8 cellular contexts compared by ENCODE assay signal in genomic region chr11:112086422-112087191, GRCh38. TPM values are rescaled to one million over a fixed set of nuclear protein-coding genes. Genes with fewer than 3 reads are reported as not detected.
DNase-seq lines count a peak whose midpoint lies in the region; ATAC-seq and TF ChIP-seq lines count a peak whose summit lies in the region.

SDHD (plus strand) TSS chr11:112086873; CDS start chr11:112086908, 35 bp downstream.
TIMM8B (minus strand) TSS chr11:112086756; CDS start chr11:112086723, 33 bp downstream.

- H3K27me3 ChIP-seq in heart right ventricle (no peaks in the 10 kb centered on the region), upper lobe of right lung (no peaks in the 10 kb centered on the region)

- H3K9me3 ChIP-seq in heart right ventricle (no peaks in the 10 kb centered on the region), upper lobe of right lung (no peaks in the 10 kb centered on the region)

- peak; percentile 87 for ATAC-seq in HG02870 (IDR thresholded peaks at IDR 0.05; ENCODE audit: unreplicated experiment)
- ATAC-seq in heart right ventricle: peak; percentile 92 to 98 (median 96)
- peak; percentile 98 for ATAC-seq in upper lobe of right lung

- H3K27ac ChIP-seq in heart right ventricle: peak within 1 kb of the TSS; percentile 69 to 95 (median 88)
- peak within 1 kb of the TSS; percentile 83 for H3K27ac ChIP-seq in upper lobe of right lung

- H3K36me3 ChIP-seq in heart right ventricle (peaks cover 0 to 77% (median 66%) of the 10 kb centered on the region in 9 donors), upper lobe of right lung (peaks cover 76% of the 10 kb centered on the region)

- H3K4me1 ChIP-seq in heart right ventricle (peaks cover 3 to 68% (median 36%) of the 10 kb centered on the region in 9 donors), upper lobe of right lung (peaks cover 32% of the 10 kb centered on the region)

- intact Hi-C loops in T-helper 1 cell treated with Interleukin-12 subunit alpha and Interleukin-12 subunit beta and Interleukin-4 antibody, amounts not matched to agents 30 ng/mL and 1 ng/mL, for 36 hours (cut with micrococcal nuclease): loop anchor here (1.0 to 10.0 kb wide), 12 partner anchors 12 to 1788 kb away; partner anchors contain the start of genes ALG9, CFAP68, DLAT and FDXACB1
- intact Hi-C loops in heart right ventricle (cut with DNase I) (loop anchor here in 6 of 10 donors (1.0 to 10.0 kb wide), 6 partner anchors 12 to 212 kb away; partner anchors contain the start of genes CFAP68 (in 3 of the 6), FDXACB1 (in 3 of the 6), ALG9 (in 2 of the 6) and DIXDC1 (in 2 of the 6)), posterior vena cava (cut with DNase I) (no loop called here), upper lobe of right lung (cut with DNase I) (no loop called here)

- DNase-seq in GM13976 (ENCODE audit: low spot score) (peak; percentile 95), NCI-H146 treated with DMSO at 0.1 percent for 48 hours (lab: John Stamatoyannopoulos, UW; ENCODE audit: unreplicated experiment) (peak; percentile 94), amniotic epithelial cell (ENCODE audit: low read depth) (peak; percentile 94), heart right ventricle (peak; percentile 95 to 97), posterior vena cava (ENCODE audit: low spot score) (peak; percentile 98), upper lobe of right lung (peak; percentile 96)

- TF ChIP-seq CTCF in GM13976 (IDR thresholded peaks at IDR 0.05; ENCODE audit: borderline replicate concordance, control extremely low read depth, extremely low read depth, insufficient read depth, missing control alignments) (peak; percentile 30), heart right ventricle (IDR thresholded peaks at IDR 0.05) (peak in 5 of 9 donors; percentile 18 to 50 (median 46)), upper lobe of right lung (IDR thresholded peaks at IDR 0.05) (peak; percentile 27)

- in situ Hi-C loops in GM13976 (cut with MboI; ENCODE audit: low sequenced_read_pairs, unreplicated experiment): no loop called here

- peak within 1 kb of the TSS; percentile 71 to 94 (median 84) for H3K4me3 ChIP-seq in heart right ventricle
- peak within 1 kb of the TSS; percentile 90 for H3K4me3 ChIP-seq in upper lobe of right lung

- WGBS in heart right ventricle, 2 donors: 1% methylated on average over 45 of the region's 45 CpGs

RNA-seq across cellular contexts. Expression of gene SDHD, which starts in this region (rescaled TPM):
- total RNA-seq in T-helper 1 cell treated with Interleukin-12 subunit alpha and Interleukin-12 subunit beta and Interleukin-4 antibody, amounts not matched to agents 30 ng/mL and 1 ng/mL, for 36 hours: 84.0 and 86.2 TPM in 2 replicates
- total RNA-seq in heart right ventricle (100 to 1,000 TPM; 205 to 330 (median 279) TPM), posterior vena cava (10 to 100 TPM; 70.5 to 84.5 TPM), upper lobe of right lung (90.1 TPM)
- 100 to 1,000 TPM; 121 to 187 TPM for polyA plus RNA-seq in heart right ventricle

RNA-seq across cellular contexts. Expression of gene TIMM8B, which starts in this region (rescaled TPM):
- 52.0 and 60.2 TPM in 2 replicates for total RNA-seq in T-helper 1 cell treated with Interleukin-12 subunit alpha and Interleukin-12 subunit beta and Interleukin-4 antibody, amounts not matched to agents 30 ng/mL and 1 ng/mL, for 36 hours
- total RNA-seq in heart right ventricle: 100 to 1,000 TPM; 142 to 194 (median 168) TPM
- polyA plus RNA-seq in heart right ventricle: 100 to 1,000 TPM; 147 to 193 TPM
- 10 to 100 TPM; 53.8 to 64.6 TPM for total RNA-seq in posterior vena cava
- 33.9 TPM for total RNA-seq in upper lobe of right lung

Comparison
In these comparisons a context has a peak if more than half of its experiments do, and no peak if none do; other contexts are left out.
1. Peak in every context shown above with its lines: DNase-seq, ATAC-seq, H3K4me3 ChIP-seq and H3K27ac ChIP-seq.
2. intact Hi-C loops: an anchor here in T-helper 1 cell treated with Interleukin-12 subunit alpha and Interleukin-12 subunit beta and Interleukin-4 antibody, amounts not matched to agents 30 ng/mL and 1 ng/mL, for 36 hours (1.0 to 10.0 kb wide) and heart right ventricle (1.0 to 10.0 kb wide); none called in posterior vena cava and upper lobe of right lung.